ENCODE assay signal across 20 cellular contexts in genomic region chr1:48978413-48978812, GRCh38.
"Had no signal": no experiment of that assay in that cellular context is flagged by ENCODE, and none has a peak within 500 bp of the region (broad histone marks: within the 10 kb centered on the region; RNA-seq: fewer than 3 reads in every experiment).

No MANE protein-coding gene starts in this region.

- H3K27ac ChIP-seq: breast epithelium, left lung, testis, transverse colon had no signal

- ATAC-seq: activated naive CD4-positive, alpha-beta T cell treated with anti-CD3 and anti-CD28 coated beads, Interleukin-2, amount 50 U/mL, for 72 hours; left lung; mucosa of descending colon; natural killer cell treated with Interleukin-12 subunit alpha and Interleukin-12 subunit beta and Interleukin-15 and Interleukin-18, amount 100 ng/mL, for 72 hours; stimulated activated naive CD8-positive, alpha-beta T cell treated with anti-CD3 and anti-CD28 coated beads, Interleukin-15, Interleukin-2, amounts not matched to agents 100 U/mL and 50 U/mL, for 24 hours had no signal

- H3K9me3 ChIP-seq: breast epithelium, left lung, mucosa of descending colon, testis, transverse colon had no signal

- H3K4me1 ChIP-seq: breast epithelium, left lung, testis, transverse colon had no signal

- FAIRE-seq: frontal cortex, urothelium cell line had no signal

- H3K4me3 ChIP-seq: breast epithelium, left lung, lung, mucosa of descending colon, testis, transverse colon had no signal

- H3K27me3 ChIP-seq: breast epithelium, left lung, testis, transverse colon had no signal

- DNase-seq: activated CD4-positive, alpha-beta memory T cell treated with anti-CD3 and anti-CD28 coated beads for 36 hours; activated CD4-positive, alpha-beta T cell treated with anti-CD3 and anti-CD28 coated beads for 48 hours; activated CD8-positive, alpha-beta memory T cell treated with anti-CD3 and anti-CD28 coated beads, Interleukin-2, amount 50 U/mL, for 48 hours; activated naive CD4-positive, alpha-beta T cell; activated T-cell treated with anti-CD3 and anti-CD28 coated beads, Interleukin-2, amount 50 U/mL, for 24 hours; central memory CD4-positive, alpha-beta T cell; left lung; mucosa of descending colon; right cardiac atrium; stimulated activated CD4-positive, alpha-beta T cell treated with anti-CD3 and anti-CD28 coated beads, Interleukin-12 subunit alpha, Interleukin-12 subunit beta, amount 100 ng/mL, for 4 hours; stimulated activated CD4-positive, alpha-beta T cell treated with anti-CD3 and anti-CD28 coated beads, Interleukin-4, amount 100 ng/mL, for 1 hour; stimulated activated naive CD8-positive, alpha-beta T cell treated with anti-CD3 and anti-CD28 coated beads, Interleukin-15, Interleukin-2, amounts not matched to agents 100 U/mL and 50 U/mL, for 24 hours; testis; transverse colon had no signal

- H3K36me3 ChIP-seq: breast epithelium, left lung, transverse colon had no signal
